In the genomic region with DNA sequence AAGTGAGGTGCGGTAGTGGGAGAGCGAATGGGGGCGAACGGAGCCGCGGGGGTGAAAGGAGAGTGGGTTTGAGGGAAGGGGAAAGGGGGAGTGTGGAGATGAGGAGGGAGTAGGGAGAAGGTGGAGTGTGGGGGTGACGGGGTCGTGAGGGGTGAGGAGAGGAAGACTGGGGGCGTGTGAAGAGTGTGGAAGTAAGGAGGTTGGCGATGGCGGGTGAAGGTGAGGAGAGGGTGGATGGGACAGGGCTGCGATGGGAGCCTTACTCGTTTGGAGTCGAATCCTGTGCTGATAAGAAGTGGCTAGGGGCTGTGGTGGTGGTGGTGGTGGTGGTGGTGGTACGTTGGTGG, we compare ENCODE assay signal across 8 cellular contexts.
DNase-seq lines count a peak whose midpoint lies in the region; ATAC-seq and TF ChIP-seq lines count a peak whose summit lies in the region.
"Not testable (repeated sequence)": the region's sequence is repeated elsewhere in the genome, so short reads cannot be mapped to it uniquely, and the experiment has no call there.

No MANE protein-coding gene starts in this region.

- POLR2A ChIA-PET in CD4-positive, alpha-beta memory T cell (lab: Charles Lee; ENCODE audit: partially characterized antibody); HEK293 (lab: Yijun Ruan, JAX): not testable (repeated sequence)

- CTCF ChIA-PET in CD4-positive, alpha-beta memory T cell (lab: Charles Lee; ENCODE audit: partially characterized antibody); HEK293 (lab: Yijun Ruan, JAX): not testable (repeated sequence)

- H3K27me3 ChIP-seq in CD4-positive, alpha-beta memory T cell (ENCODE audit: insufficient read depth, low read length); right cardiac atrium (ENCODE audit: control insufficient read depth, insufficient read depth): not testable (repeated sequence)

- not testable (repeated sequence) for H3K9me3 ChIP-seq in CD4-positive, alpha-beta memory T cell (ENCODE audit: control insufficient read depth in 1 of 2, low read length in 2 of 2); HEK293 (ENCODE audit: control insufficient read depth, insufficient read depth, low read depth, low read length); right cardiac atrium (ENCODE audit: control insufficient read depth, low read length)

- H3K27ac Mint-ChIP-seq in CD4-positive, alpha-beta memory T cell = peak overlapping the region in 3 of 7 donors; percentile 55 to 67 (median 60)
- H3K27ac Mint-ChIP-seq in activated T-cell treated with anti-CD3 and anti-CD28 coated beads, Interleukin-2, amount 50 U/mL, for 24 hours = peak overlapping the region; percentile 52
- peak overlapping the region in 1 of 2 donors; percentile 78 for H3K27ac Mint-ChIP-seq in natural killer cell

- not testable (repeated sequence) for H3K4me1 ChIP-seq in CD4-positive, alpha-beta memory T cell (ENCODE audit: insufficient read depth, low read length); HEK293 (ENCODE audit: control insufficient read depth, insufficient read depth, low read length); right cardiac atrium (ENCODE audit: control insufficient read depth, insufficient read depth, low read length)

- not testable (repeated sequence) for H3K36me3 Mint-ChIP-seq in CD4-positive, alpha-beta memory T cell; activated T-cell treated with anti-CD3 and anti-CD28 coated beads, Interleukin-2, amount 50 U/mL, for 24 hours (ENCODE audit: low read depth); natural killer cell

- H3K4me3 ChIP-seq in CD4-positive, alpha-beta memory T cell (ENCODE audit: low read length in 2 of 2) = not testable (repeated sequence)
- H3K4me3 ChIP-seq in HEK293 (ENCODE audit: low read depth, low read length) (peak overlapping the region; percentile 52), NB4 (ENCODE audit: low read depth, low read length) (peak overlapping the region; percentile 59), coronary artery (peak overlapping the region; percentile 62), right cardiac atrium (ENCODE audit: low read length) (peak overlapping the region; percentile 47)

- not testable (repeated sequence) for TF ChIP-seq POLR2A in NB4 (IDR thresholded peaks at IDR 0.05; ENCODE audit: extremely low read depth, insufficient read length)

- H3K9me3 Mint-ChIP-seq in CD4-positive, alpha-beta memory T cell; activated T-cell treated with anti-CD3 and anti-CD28 coated beads, Interleukin-2, amount 50 U/mL, for 24 hours; natural killer cell: not testable (repeated sequence)

- not testable (repeated sequence) for TF ChIP-seq CTCF in HEK293 (tag by site-specific recombination; IDR thresholded peaks at IDR 0.05); NB4 (IDR thresholded peaks at IDR 0.05; ENCODE audit: low read depth, low read length); coronary artery (IDR thresholded peaks at IDR 0.05); natural killer cell (IDR thresholded peaks at IDR 0.05)

- ATAC-seq in right cardiac atrium (peak; percentile 24 to 45), natural killer cell (peak in 1 of 3 donors; percentile 11)
- ATAC-seq in stimulated activated naive CD8-positive, alpha-beta T cell treated with anti-CD3 and anti-CD28 coated beads, Interleukin-15, Interleukin-2, amounts not matched to agents 100 U/mL and 50 U/mL, for 24 hours = peak; percentile 35

- H3K27me3 Mint-ChIP-seq in CD4-positive, alpha-beta memory T cell; activated T-cell treated with anti-CD3 and anti-CD28 coated beads, Interleukin-2, amount 50 U/mL, for 24 hours; natural killer cell (ENCODE audit: low read depth in 2 of 2): not testable (repeated sequence)

- H3K4me3 Mint-ChIP-seq in CD4-positive, alpha-beta memory T cell = peak overlapping the region; percentile 29 to 89 (median 84)
- H3K4me3 Mint-ChIP-seq in activated T-cell treated with anti-CD3 and anti-CD28 coated beads, Interleukin-2, amount 50 U/mL, for 24 hours = peak overlapping the region; percentile 78
- H3K4me3 Mint-ChIP-seq in natural killer cell = peak overlapping the region; percentile 89

- intact Hi-C loops in CD4-positive, alpha-beta memory T cell (cut with micrococcal nuclease); right cardiac atrium (cut with DNase I); natural killer cell (cut with micrococcal nuclease): not testable (repeated sequence)

- DNase-seq in CD4-positive, alpha-beta memory T cell; activated T-cell treated with anti-CD3 and anti-CD28 coated beads, Interleukin-2, amount 50 U/mL, for 24 hours; coronary artery (ENCODE audit: low spot score); right cardiac atrium; natural killer cell; stimulated activated naive CD8-positive, alpha-beta T cell treated with anti-CD3 and anti-CD28 coated beads, Interleukin-15, Interleukin-2, amounts not matched to agents 100 U/mL and 50 U/mL, for 24 hours: not testable (repeated sequence)
- DNase-seq in NB4 (ENCODE audit: low read depth) = peak; percentile 31

- H3K27ac ChIP-seq in CD4-positive, alpha-beta memory T cell (ENCODE audit: low read depth, low read length); HEK293 (ENCODE audit: extremely low read depth, low read depth, low read length); coronary artery; right cardiac atrium (ENCODE audit: low read length): not testable (repeated sequence)

- H3K4me1 Mint-ChIP-seq in CD4-positive, alpha-beta memory T cell; activated T-cell treated with anti-CD3 and anti-CD28 coated beads, Interleukin-2, amount 50 U/mL, for 24 hours (ENCODE audit: low read depth); natural killer cell: not testable (repeated sequence)

- H3K36me3 ChIP-seq in CD4-positive, alpha-beta memory T cell (ENCODE audit: insufficient read depth, low read length); HEK293 (ENCODE audit: control insufficient read depth in 2 of 2, insufficient read depth in 1 of 2, low read length in 2 of 2): not testable (repeated sequence)

- WGBS in right cardiac atrium = 2% methylated on average over 6 of the region's 15 CpGs
